16 cellular contexts compared by ENCODE assay signal in the genomic region with DNA sequence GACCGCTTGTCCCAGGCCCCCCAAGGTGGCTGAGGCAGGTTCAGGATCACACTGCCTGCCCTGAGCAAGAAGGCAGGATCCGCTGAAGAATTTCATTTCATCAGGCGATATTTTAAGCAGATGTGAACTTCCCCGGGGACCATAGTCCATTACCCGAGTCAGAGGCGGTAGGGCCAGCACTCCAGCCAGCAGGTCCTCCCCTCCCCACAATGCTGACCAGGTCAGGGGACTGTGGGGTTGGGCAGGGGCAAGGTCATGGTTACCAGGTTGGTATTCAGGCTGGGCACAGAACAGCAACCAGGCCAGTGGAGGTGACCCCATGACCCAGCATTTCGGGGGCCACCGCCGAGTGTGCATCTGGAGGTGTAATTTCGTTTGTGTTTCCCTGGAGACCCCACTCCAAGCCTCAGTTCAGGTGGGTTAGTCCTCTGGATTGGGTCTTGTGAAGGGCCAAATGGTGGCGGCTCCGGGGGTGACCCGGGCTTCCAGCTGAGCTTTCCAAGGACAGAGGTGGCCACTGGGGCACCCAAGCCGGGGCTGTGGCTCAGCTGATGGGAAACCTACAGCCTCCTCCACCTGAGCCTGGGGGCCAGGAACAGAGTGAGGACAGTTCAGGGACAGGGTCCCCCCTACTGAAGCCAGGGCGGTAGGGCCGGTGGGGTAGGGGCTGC. TPM values are rescaled to one million over a fixed set of nuclear protein-coding genes. Genes with fewer than 3 reads are reported as not detected.
DNase-seq lines count a peak whose midpoint lies in the region; ATAC-seq, FAIRE-seq and TF ChIP-seq lines count a peak whose summit lies in the region.
"Had no signal": no experiment of that assay in that cellular context is flagged by ENCODE, and none has a peak within 500 bp of the region (broad histone marks: within the 10 kb centered on the region; RNA-seq: fewer than 3 reads in every experiment).

No MANE protein-coding gene starts in this region.

- TF ChIP-seq CTCF in dorsolateral prefrontal cortex (IDR thresholded peaks at IDR 0.05 in 54 of 56, conservative IDR thresholded peaks at IDR 0.05 in 2 of 56; ENCODE audit: low read depth in 1 of 56, partially characterized antibody in 56 of 56) (no peak), HepG2 (CRISPR knock-in tag; IDR thresholded peaks at IDR 0.05) (no peak), smooth muscle cell (IDR thresholded peaks at IDR 0.05; ENCODE audit: borderline replicate concordance, insufficient read depth, poor library complexity, severe bottlenecking) (no peak), foreskin fibroblast (IDR thresholded peaks at IDR 0.05; ENCODE audit: low read depth, low read length) (no peak)

- H3K4me2 ChIP-seq in HepG2 (ENCODE audit: low read depth, low read length) = peak overlapping the region; percentile 76
- H3K4me2 ChIP-seq in smooth muscle cell = peak overlapping the region; percentile 86

- H3F3A ChIP-seq in smooth muscle cell (ENCODE audit: low read depth) = no peaks in the 10 kb centered on the region

- peak overlapping the region; percentile 64 for H3K9ac ChIP-seq in HepG2 (ENCODE audit: insufficient read depth, low read depth, low read length)
- H3K9ac ChIP-seq in smooth muscle cell (ENCODE audit: low read depth) = no peak overlapping the region

- BruUV-seq in HepG2 (replicated peaks; lab: Mats Ljungman, UMichigan) = TSS peak; percentile 56

- H3K27me3 ChIP-seq in dorsolateral prefrontal cortex = peaks cover 0 to 91% (median 66%) of the 10 kb centered on the region in 45 donors
- peaks cover 6 to 18% of the 10 kb centered on the region in 2 experiments for H3K27me3 ChIP-seq in HepG2 (ENCODE audit: control insufficient read depth in 1 of 2, insufficient read depth in 2 of 2, low read length in 2 of 2)
- peaks cover 84% of the 10 kb centered on the region for H3K27me3 ChIP-seq in smooth muscle cell (ENCODE audit: low read depth)

- H3K4me1 ChIP-seq in HepG2 (ENCODE audit: insufficient read depth, low read length) (peaks cover 25% of the 10 kb centered on the region), smooth muscle cell (ENCODE audit: low read depth) (peaks cover 39% of the 10 kb centered on the region)

- TF ChIP-seq EP300 in HepG2 (IDR thresholded peaks at IDR 0.05; ENCODE audit: low read depth in 2 of 2, low read length in 2 of 2) (no peak), HepG2 (CRISPR knock-in tag; IDR thresholded peaks at IDR 0.05; ENCODE audit: borderline replicate concordance) (no peak)

- H3K36me3 Mint-ChIP-seq in T-helper 17 cell (ENCODE audit: low read depth) = no peaks in the 10 kb centered on the region

- no peak for ATAC-seq in T-helper 17 cell
- ATAC-seq in HepG2 = peak; percentile 12
- ATAC-seq in HG02840 (IDR thresholded peaks at IDR 0.05; ENCODE audit: low FRiP score, unreplicated experiment) = no peak
- no peak for ATAC-seq in HG02610 (IDR thresholded peaks at IDR 0.05; ENCODE audit: unreplicated experiment)
- ATAC-seq: activated CD4-positive, CD25-positive, alpha-beta regulatory T cell treated with anti-CD3 and anti-CD28 coated beads, Interleukin-2, amount 50 U/mL, for 24 hours had no signal

- CTCF ChIA-PET in HepG2 (lab: Yijun Ruan, JAX; ENCODE audit: low intra/inter-chr PET ratio, low total read pairs) = no interaction called here

- no peak overlapping the region for H2AFZ ChIP-seq in HepG2 (ENCODE audit: low read length)
- no peak overlapping the region for H2AFZ ChIP-seq in smooth muscle cell (ENCODE audit: low read depth)

- H3K4me1 Mint-ChIP-seq in T-helper 17 cell = peaks cover 2% of the 10 kb centered on the region

- TF ChIP-seq POLR2A in HepG2 (IDR thresholded peaks at IDR 0.05; ENCODE audit: insufficient read depth in 1 of 2, low read depth in 2 of 2, low read length in 2 of 2) = no peak

- in situ Hi-C loops in HepG2 (cut with HindIII; ENCODE audit: extremely low pct_ligation_motif_present, low pct_unique_long_range_greater_than_20kb) = loop anchor here (25.0 kb wide), 1 partner anchor 216 kb away; no protein-coding TSS in a partner anchor

- H3K27me3 Mint-ChIP-seq in T-helper 17 cell = peaks cover 30% of the 10 kb centered on the region

- WGBS in HepG2 (ENCODE audit: low lambda C conversion rate) = 8% methylated on average over 5 of the region's 16 CpGs
- WGBS in smooth muscle cell (ENCODE audit: low lambda C conversion rate) = 86% methylated on average over 16 of the region's 16 CpGs

- POLR2A ChIA-PET in HepG2 (lab: Yijun Ruan, JAX) = interaction anchor here (1.6 kb wide), 1 partner anchor 249 kb away, joined by 7 read pairs; no protein-coding TSS in a partner anchor

- H3K9me3 ChIP-seq in T-helper 17 cell (ENCODE audit: control insufficient read depth, low read length, poor library complexity, severe bottlenecking) (no peaks in the 10 kb centered on the region), HepG2 (ENCODE audit: low read length) (no peaks in the 10 kb centered on the region), smooth muscle cell (replicated peaks; ENCODE audit: low read depth) (no peaks in the 10 kb centered on the region)

- peaks cover 2% of the 10 kb centered on the region for H3K79me2 ChIP-seq in HepG2 (ENCODE audit: insufficient read depth, low read length)
- no peaks in the 10 kb centered on the region for H3K79me2 ChIP-seq in smooth muscle cell (ENCODE audit: low read depth)

- intact Hi-C loops in dorsolateral prefrontal cortex (cut with DNase I) (no loop called here), HepG2 (cut with micrococcal nuclease; ENCODE audit: unreplicated experiment) (no loop called here)

- H3K27ac ChIP-seq in dorsolateral prefrontal cortex = peak overlapping the region in 53 of 59 donors; percentile 24 to 93 (median 80)
- peak overlapping the region; percentile 46 for H3K27ac ChIP-seq in HepG2 (ENCODE audit: extremely low read length, insufficient read depth, low read length)
- no peak overlapping the region for H3K27ac ChIP-seq in smooth muscle cell (ENCODE audit: low read depth)

- H4K20me1 ChIP-seq in HepG2 (ENCODE audit: insufficient read depth, low read length) (no peaks in the 10 kb centered on the region), smooth muscle cell (ENCODE audit: low read depth) (peaks cover 9% of the 10 kb centered on the region)

- no peak overlapping the region for H3K27ac Mint-ChIP-seq in T-helper 17 cell
- H3K27ac Mint-ChIP-seq: nephron progenitor cell had no signal

- no peaks in the 10 kb centered on the region for H3K36me3 ChIP-seq in HepG2 (replicated peaks in 1 of 2; ENCODE audit: control insufficient read depth in 1 of 2, insufficient read depth in 2 of 2, low read length in 2 of 2)
- no peaks in the 10 kb centered on the region for H3K36me3 ChIP-seq in smooth muscle cell (ENCODE audit: low read depth)

- no peak for TF ChIP-seq RAD21 in HepG2 (CRISPR knock-in tag; IDR thresholded peaks at IDR 0.05)

- peak overlapping the region; percentile 43 for H3K4me3 Mint-ChIP-seq in T-helper 17 cell

- FAIRE-seq in HepG2 (lab: Jason Lieb, UNC) = no peak

- no peak for DNase-seq in T-helper 17 cell
- DNase-seq in dorsolateral prefrontal cortex = peak in 1 of 10 donors; percentile 29
- DNase-seq in HepG2 (ENCODE audit: low spot score) = no peak
- no peak for DNase-seq in smooth muscle cell (lab: John Stamatoyannopoulos, UW; ENCODE audit: unreplicated experiment)
- no peak for DNase-seq in foreskin fibroblast
- no peak for DNase-seq in activated gamma-delta T cell treated with Interleukin-2 at 50 U/mL for 16 hours
- DNase-seq: DMS153; kidney glomerular epithelial cell; NCI-H187 treated with DMSO at 0.1 percent for 48 hours; NCI-H526; stimulated activated CD4-positive, alpha-beta T cell treated with anti-CD3 and anti-CD28 coated beads, Interleukin-12 subunit alpha, Interleukin-12 subunit beta, amount 100 ng/mL, for 4 hours; T-helper 1 cell had no signal

- H3K4me3 ChIP-seq in dorsolateral prefrontal cortex (peak overlapping the region in 41 of 59 donors; percentile 4 to 79 (median 55)), HepG2 (replicated peaks in 1 of 3; ENCODE audit: insufficient read depth in 1 of 3, low read depth in 2 of 3, low read length in 3 of 3) (peak overlapping the region; percentile 45 to 77 (median 55)), smooth muscle cell (no peak overlapping the region), foreskin fibroblast (ENCODE audit: low read depth in 1 of 2, low read length in 2 of 2) (no peak overlapping the region)

RNA-seq across cellular contexts. Expression of a gene that starts 2.6 kb away (rescaled TPM):
- not detected for total RNA-seq in T-helper 17 cell
- total RNA-seq in dorsolateral prefrontal cortex = 10 to 100 TPM in 119 of 120 experiments, 1 to 10 TPM in 1; 9.8 to 52.0 (median 18.9) TPM
- 0.13 and 0.15 TPM in 2 replicates for total RNA-seq in HepG2 (2016; rRNA removed; fragmentation: Illumina TruSeq; extraction: Trizol)
- total RNA-seq in HepG2 (2016; cell fraction: cytosol; rRNA removed; fragmentation: Illumina TruSeq; extraction: Trizol; ENCODE audit: low read depth) = under 0.01 and 0.35 TPM in 2 replicates
- total RNA-seq in HepG2 (2016; cell fraction: insoluble cytoplasmic fraction; rRNA removed; fragmentation: Illumina TruSeq; extraction: Trizol) = 0.21 and 0.24 TPM in 2 replicates
- total RNA-seq in HepG2 (2016; cell fraction: membrane; rRNA removed; fragmentation: Illumina TruSeq; extraction: Trizol) = 0.19 and 0.24 TPM in 2 replicates
- 0.12 and 1.1 TPM in 2 replicates for total RNA-seq in HepG2 (2016; cell fraction: nucleus; rRNA removed; fragmentation: Illumina TruSeq; extraction: Trizol)
- 0.81 and 1.5 TPM in 2 replicates for polyA plus RNA-seq in HepG2 (2011; rRNA removed)
- 0.96 and 1.0 TPM in 2 replicates for polyA plus RNA-seq in HepG2 (2011; cell fraction: cytosol; rRNA removed)
- polyA plus RNA-seq in HepG2 (2011; cell fraction: nucleus; rRNA removed) = 5.9 and 6.8 TPM in 2 replicates
- 1.7 and 1.8 TPM in 2 replicates for polyA plus RNA-seq in HepG2 (2012)
- not detected in 2 replicates for polyA plus RNA-seq in HepG2 (2016; cell fraction: cytosol; fragmentation: Illumina TruSeq; extraction: Trizol; ENCODE audit: low read depth)
- 0.15 and 0.46 TPM in 2 replicates for polyA plus RNA-seq in HepG2 (2016; cell fraction: insoluble cytoplasmic fraction; fragmentation: Illumina TruSeq; extraction: Trizol; ENCODE audit: low read depth)
- polyA plus RNA-seq in HepG2 (2016; cell fraction: membrane; fragmentation: Illumina TruSeq; extraction: Trizol; ENCODE audit: low read depth) = 0.13 TPM in 1 of 2 replicates, not detected in the other
- 0.34 and 0.47 TPM in 2 replicates for polyA plus RNA-seq in HepG2 (2016; cell fraction: nucleus; fragmentation: Illumina TruSeq; extraction: Trizol; ENCODE audit: insufficient read depth, low read depth)
- polyA minus RNA-seq in HepG2 (2011; rRNA and poly(A)+ RNA removed; ENCODE audit: low replicate concordance) = 0.40 TPM in 1 of 2 replicates, not detected in the other
- 0.79 and 1.1 TPM in 2 replicates for polyA minus RNA-seq in HepG2 (2011; cell fraction: cytosol; rRNA and poly(A)+ RNA removed)
- polyA minus RNA-seq in HepG2 (2011; cell fraction: nucleus; rRNA and poly(A)+ RNA removed) = 2.1 and 2.4 TPM in 2 replicates
- total RNA-seq in smooth muscle cell = 0.72 and 1.2 TPM in 2 replicates
- polyA plus RNA-seq in smooth muscle cell = 1.1 and 1.3 TPM in 2 replicates

RNA-seq across cellular contexts. Expression of a gene that starts 50.4 kb away (rescaled TPM):
- total RNA-seq in T-helper 17 cell (not detected), dorsolateral prefrontal cortex (under 1 TPM in 1 of 120 experiments, not detected in 119; 0.32 TPM), HepG2 (2016; rRNA removed; fragmentation: Illumina TruSeq; extraction: Trizol) (not detected in 2 replicates), smooth muscle cell (not detected in 2 replicates)
- total RNA-seq in HepG2 (2016; cell fraction: cytosol; rRNA removed; fragmentation: Illumina TruSeq; extraction: Trizol; ENCODE audit: low read depth) = not detected in 2 replicates
- not detected in 2 replicates for total RNA-seq in HepG2 (2016; cell fraction: insoluble cytoplasmic fraction; rRNA removed; fragmentation: Illumina TruSeq; extraction: Trizol)
- total RNA-seq in HepG2 (2016; cell fraction: membrane; rRNA removed; fragmentation: Illumina TruSeq; extraction: Trizol) = not detected in 2 replicates
- total RNA-seq in HepG2 (2016; cell fraction: nucleus; rRNA removed; fragmentation: Illumina TruSeq; extraction: Trizol) = not detected in 2 replicates
- polyA plus RNA-seq in HepG2 (2011; rRNA removed) (not detected in 2 replicates), smooth muscle cell (not detected in 2 replicates)
- polyA plus RNA-seq in HepG2 (2011; cell fraction: cytosol; rRNA removed) = not detected in 2 replicates
- polyA plus RNA-seq in HepG2 (2011; cell fraction: nucleus; rRNA removed) = not detected in 2 replicates
- not detected in 2 replicates for polyA plus RNA-seq in HepG2 (2012)
- polyA plus RNA-seq in HepG2 (2016; cell fraction: cytosol; fragmentation: Illumina TruSeq; extraction: Trizol; ENCODE audit: low read depth) = not detected in 2 replicates
- not detected in 2 replicates for polyA plus RNA-seq in HepG2 (2016; cell fraction: insoluble cytoplasmic fraction; fragmentation: Illumina TruSeq; extraction: Trizol; ENCODE audit: low read depth)
- not detected in 2 replicates for polyA plus RNA-seq in HepG2 (2016; cell fraction: membrane; fragmentation: Illumina TruSeq; extraction: Trizol; ENCODE audit: low read depth)
- polyA plus RNA-seq in HepG2 (2016; cell fraction: nucleus; fragmentation: Illumina TruSeq; extraction: Trizol; ENCODE audit: insufficient read depth, low read depth) = not detected in 2 replicates
- not detected in 2 replicates for polyA minus RNA-seq in HepG2 (2011; rRNA and poly(A)+ RNA removed; ENCODE audit: low replicate concordance)
- polyA minus RNA-seq in HepG2 (2011; cell fraction: cytosol; rRNA and poly(A)+ RNA removed) = not detected in 2 replicates
- not detected in 2 replicates for polyA minus RNA-seq in HepG2 (2011; cell fraction: nucleus; rRNA and poly(A)+ RNA removed)

Comparison
In these comparisons a context has a peak if more than half of its experiments do, and no peak if none do; other contexts are left out.
1. H3K4me3 ChIP-seq: peak in dorsolateral prefrontal cortex (41 of 59) and HepG2 (3 of 3); none in smooth muscle cell (single experiment) and foreskin fibroblast (0 of 2).